Comparison of ENCODE assay signal across 21 cellular contexts in the genomic region with DNA sequence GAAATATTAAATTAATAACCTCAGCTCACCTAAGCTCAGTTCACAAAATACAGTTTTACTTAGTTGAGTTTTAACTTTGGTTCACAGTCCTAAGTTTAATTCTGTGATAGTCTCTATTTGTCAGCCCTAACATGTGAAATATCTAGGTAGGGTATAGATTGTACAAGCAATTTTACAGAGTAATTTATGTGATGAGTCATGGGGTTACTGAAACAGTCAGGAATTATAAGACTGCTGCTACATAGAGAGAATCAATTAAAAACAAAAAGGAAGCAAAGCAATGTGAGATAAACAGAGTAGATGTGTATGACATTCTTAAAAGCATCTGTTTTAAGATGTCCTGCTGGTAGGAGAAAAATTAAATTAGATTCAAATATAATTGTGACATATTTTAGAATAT.
"Had no signal": no experiment of that assay in that cellular context is flagged by ENCODE, and none has a peak within 500 bp of the region (broad histone marks: within the 10 kb centered on the region; RNA-seq: fewer than 3 reads in every experiment).

No MANE protein-coding gene starts in this region.

- H3K4me3 Mint-ChIP-seq: activated CD4-positive, alpha-beta T cell treated with anti-CD3 and anti-CD28 coated beads, Interleukin-2, amount 10 ng/mL, durations not matched to agents 7 days and 5 days; activated CD8-positive, alpha-beta T cell treated with anti-CD3 and anti-CD28 coated beads, Interleukin-2, amount 10 ng/mL, durations not matched to agents 7 days and 5 days; activated naive CD4-positive, alpha-beta T cell treated with anti-CD3 and anti-CD28 coated beads, Interleukin-2, amount 50 U/mL, for 24 hours; activated T-cell treated with anti-CD3 and anti-CD28 coated beads, Interleukin-2, amount 50 U/mL, for 24 hours; dendritic cell treated with granulocyte-macrophage colony-stimulating factor and Interleukin-4, amounts not matched to agents 40 ng/mL and 50 ng/mL, for 4 days; nephron progenitor cell had no signal

- H3K4me1 Mint-ChIP-seq: activated CD4-positive, alpha-beta T cell treated with anti-CD3 and anti-CD28 coated beads, Interleukin-2, amount 10 ng/mL, durations not matched to agents 7 days and 5 days; activated naive CD4-positive, alpha-beta T cell treated with anti-CD3 and anti-CD28 coated beads, Interleukin-2, amount 50 U/mL, for 24 hours; nephron progenitor cell had no signal

- H3K9me3 Mint-ChIP-seq: activated CD4-positive, alpha-beta T cell treated with anti-CD3 and anti-CD28 coated beads, Interleukin-2, amount 10 ng/mL, durations not matched to agents 7 days and 5 days; activated naive CD4-positive, alpha-beta T cell treated with anti-CD3 and anti-CD28 coated beads, Interleukin-2, amount 50 U/mL, for 24 hours; activated T-cell treated with anti-CD3 and anti-CD28 coated beads, Interleukin-2, amount 50 U/mL, for 24 hours; dendritic cell treated with granulocyte-macrophage colony-stimulating factor and Interleukin-4, amounts not matched to agents 40 ng/mL and 50 ng/mL, for 4 days; nephron progenitor cell had no signal

- ATAC-seq: activated CD4-positive, CD25-positive, alpha-beta regulatory T cell treated with anti-CD3 and anti-CD28 coated beads, Interleukin-2, amount 50 U/mL, for 24 hours; activated CD8-positive, alpha-beta T cell treated with anti-CD3 and anti-CD28 coated beads, Interleukin-2, amount 10 ng/mL, durations not matched to agents 7 days and 5 days; upper lobe of right lung had no signal

- H3K27me3 Mint-ChIP-seq: activated CD4-positive, alpha-beta T cell treated with anti-CD3 and anti-CD28 coated beads, Interleukin-2, amount 10 ng/mL, durations not matched to agents 7 days and 5 days; activated naive CD4-positive, alpha-beta T cell treated with anti-CD3 and anti-CD28 coated beads, Interleukin-2, amount 50 U/mL, for 24 hours; activated T-cell treated with anti-CD3 and anti-CD28 coated beads, Interleukin-2, amount 50 U/mL, for 24 hours; dendritic cell treated with granulocyte-macrophage colony-stimulating factor and Interleukin-4, amounts not matched to agents 40 ng/mL and 50 ng/mL, for 4 days had no signal

- H3K36me3 Mint-ChIP-seq: activated naive CD4-positive, alpha-beta T cell treated with anti-CD3 and anti-CD28 coated beads, Interleukin-2, amount 50 U/mL, for 24 hours had no signal

- H3K4me3 ChIP-seq: esophagus muscularis mucosa, left ventricle myocardium inferior, upper lobe of right lung had no signal

- DNase-seq: activated CD4-positive, alpha-beta T cell treated with anti-CD3 and anti-CD28 coated beads, Interleukin-2, amount 10 ng/mL, durations not matched to agents 7 days and 5 days; activated CD8-positive, alpha-beta T cell treated with anti-CD3 and anti-CD28 coated beads, Interleukin-2, amount 10 ng/mL, durations not matched to agents 7 days and 5 days; activated effector memory CD4-positive, alpha-beta T cell treated with Interleukin-2 at 50 U/mL for 16 hours; activated T-cell treated with anti-CD3 and anti-CD28 coated beads, Interleukin-2, amount 50 U/mL, for 24 hours; effector CD8-positive, alpha-beta T cell; glutamatergic neuron; left ventricle myocardium inferior; mammary epithelial cell; nephron progenitor cell; nucleus accumbens; posterior cingulate gyrus; retina; stimulated activated CD4-positive, alpha-beta T cell treated with anti-CD3 and anti-CD28 coated beads, Interleukin-12 subunit alpha, Interleukin-12 subunit beta, amount 100 ng/mL, for 4 hours; stimulated activated CD4-positive, alpha-beta T cell treated with anti-CD3 and anti-CD28 coated beads, Interleukin-1b, Interleukin-23, amount 100 ng/mL, for 48 hours; stimulated activated CD8-positive, alpha-beta memory T cell treated with anti-CD3 and anti-CD28 coated beads, Interleukin-4, amount 100 ng/mL, for 48 hours; stimulated activated naive CD4-positive, alpha-beta T cell; upper lobe of right lung had no signal
